Comparison of ENCODE assay signal across 12 cellular contexts in genomic region chr6:97705568-97705967, GRCh38.
DNase-seq lines count a peak whose midpoint lies in the region; ATAC-seq and TF ChIP-seq lines count a peak whose summit lies in the region.
"Had no signal": no experiment of that assay in that cellular context is flagged by ENCODE, and none has a peak within 500 bp of the region (broad histone marks: within the 10 kb centered on the region; RNA-seq: fewer than 3 reads in every experiment).

No MANE protein-coding gene starts in this region.

- no peaks in the 10 kb centered on the region for H3K36me3 Mint-ChIP-seq in glutamatergic neuron (ENCODE audit: unreplicated experiment)

- peak overlapping the region; percentile 44 for H3K4me3 Mint-ChIP-seq in glutamatergic neuron (ENCODE audit: unreplicated experiment)
- H3K4me3 Mint-ChIP-seq: central memory CD8-positive, alpha-beta T cell had no signal

- H3K27ac ChIP-seq in AG04450 (ENCODE audit: low read depth, low read length) (no peak overlapping the region), Panc1 (ENCODE audit: low read length) (no peak overlapping the region)

- H3K4me1 ChIP-seq in Panc1 (ENCODE audit: control insufficient read depth, insufficient read depth, low read length) = no peaks in the 10 kb centered on the region

- TF ChIP-seq CTCF in AG04450 (IDR thresholded peaks at IDR 0.05; ENCODE audit: low read depth, low read length) (peak; percentile 32; the same call in 1 of the 2 replicates), Panc1 (IDR thresholded peaks at IDR 0.05) (peak; percentile 65), glutamatergic neuron (IDR thresholded peaks at IDR 0.05; ENCODE audit: partially characterized antibody, unreplicated experiment) (peak; percentile 59)

- no peaks in the 10 kb centered on the region for H3K9me3 ChIP-seq in AG04450 (ENCODE audit: control insufficient read depth, insufficient read depth, low read length)
- no peaks in the 10 kb centered on the region for H3K9me3 ChIP-seq in Panc1 (ENCODE audit: control insufficient read depth, insufficient read depth, low read depth, low read length)

- CTCF ChIA-PET in AG04450 (lab: Charles Lee) (interaction anchor here (0.7 kb wide), 1 partner anchor 220 kb away, joined by 3 read pairs; no protein-coding TSS in a partner anchor), Panc1 (lab: Charles Lee) (no interaction called here)

- H3K27me3 ChIP-seq in AG04450 (ENCODE audit: control insufficient read depth, insufficient read depth, low read length) (no peaks in the 10 kb centered on the region), Panc1 (ENCODE audit: control insufficient read depth, insufficient read depth, low read length) (no peaks in the 10 kb centered on the region)

- peak overlapping the region; percentile 86 for H3K27ac Mint-ChIP-seq in glutamatergic neuron (ENCODE audit: unreplicated experiment)

- peaks cover 4% of the 10 kb centered on the region for H3K27me3 Mint-ChIP-seq in glutamatergic neuron (ENCODE audit: unreplicated experiment)
- H3K27me3 Mint-ChIP-seq: central memory CD8-positive, alpha-beta T cell had no signal

- no TSS peak for BruUV-seq in Panc1 (replicated peaks; lab: Mats Ljungman, UMichigan)

- ATAC-seq in GM18868 (IDR thresholded peaks at IDR 0.05; ENCODE audit: unreplicated experiment) (peak; percentile 56), Panc1 (no peak), GM19328 (IDR thresholded peaks at IDR 0.05; ENCODE audit: unreplicated experiment) (no peak), HG02588 (IDR thresholded peaks at IDR 0.05; ENCODE audit: unreplicated experiment) (no peak), GM18870 (IDR thresholded peaks at IDR 0.05; ENCODE audit: unreplicated experiment) (no peak)

- DNase-seq in AG04450 (ENCODE audit: low read depth, low spot score) (no peak), Panc1 (ENCODE audit: low read depth, low spot score) (no peak), glutamatergic neuron (peak; percentile 19), kidney glomerular epithelial cell (lab: John Stamatoyannopoulos, UW) (no peak)
- DNase-seq: activated CD4-positive, alpha-beta T cell treated with anti-CD3 and anti-CD28 coated beads for 1 hour; NCI-H1436 treated with DMSO at 0.1 percent for 48 hours had no signal

- peaks cover 8% of the 10 kb centered on the region for H3K4me1 Mint-ChIP-seq in glutamatergic neuron (ENCODE audit: low read depth, unreplicated experiment)
- H3K4me1 Mint-ChIP-seq: central memory CD8-positive, alpha-beta T cell had no signal

- no peaks in the 10 kb centered on the region for H3K36me3 ChIP-seq in Panc1 (ENCODE audit: control insufficient read depth, insufficient read depth, low read length)

- POLR2A ChIA-PET in AG04450 (lab: Yijun Ruan, JAX) = no interaction called here
- POLR2A ChIA-PET in Panc1 (lab: Charles Lee) = no interaction called here

- intact Hi-C loops in Panc1 (cut with micrococcal nuclease; ENCODE audit: unreplicated experiment) = loop anchor here (10.0 kb wide), 1 partner anchor 1139 kb away; no protein-coding TSS in a partner anchor

- no peaks in the 10 kb centered on the region for H3K9me3 Mint-ChIP-seq in glutamatergic neuron (ENCODE audit: unreplicated experiment)

- in situ Hi-C loops in Panc1 (cut with HindIII; ENCODE audit: low pct_unique_long_range_greater_than_20kb, low sequenced_read_pairs) = no loop called here

- H3K4me3 ChIP-seq in AG04450 (ENCODE audit: low read depth, low read length) = no peak overlapping the region
- H3K4me3 ChIP-seq in Panc1 (ENCODE audit: low read depth in 2 of 2, low read length in 2 of 2) = no peak overlapping the region
- H3K4me3 ChIP-seq: lung had no signal
